In genomic region chr1:159229486-159229885, GRCh38 we compare ENCODE assay signal across 24 cellular contexts. TPM values are rescaled to one million over a fixed set of nuclear protein-coding genes. Genes with fewer than 3 reads are reported as not detected.
DNase-seq lines count a peak whose midpoint lies in the region; ATAC-seq, FAIRE-seq and TF ChIP-seq lines count a peak whose summit lies in the region.
"Had no signal": no experiment of that assay in that cellular context is flagged by ENCODE, and none has a peak within 500 bp of the region (broad histone marks: within the 10 kb centered on the region; RNA-seq: fewer than 3 reads in every experiment).

No MANE protein-coding gene starts in this region.

- TF ChIP-seq EP300 in SK-N-SH (IDR thresholded peaks at IDR 0.05; ENCODE audit: borderline replicate concordance in 1 of 2, low read depth in 1 of 2, low read length in 1 of 2), result no peak

- WGBS in SK-N-SH (ENCODE audit: low lambda C conversion rate), result 29% methylated on average over 5 of the region's 6 CpGs
- 70 to 71% methylated on average over 6 of the region's 6 CpGs for WGBS in lower leg skin, 2 donors

- TF ChIP-seq RAD21 in SK-N-SH (IDR thresholded peaks at IDR 0.05; ENCODE audit: low read length), result no peak

- no peaks in the 10 kb centered on the region; the same call in 1 of the 2 replicates for H3K27me3 ChIP-seq in SK-N-SH (ENCODE audit: insufficient read depth)
- no peaks in the 10 kb centered on the region for H3K27me3 ChIP-seq in keratinocyte (ENCODE audit: control insufficient read depth, extremely low read depth, insufficient read depth, low read length)
- H3K27me3 ChIP-seq: brain microvascular endothelial cell, ovary, upper lobe of right lung had no signal

- H3K9me1 ChIP-seq in keratinocyte (ENCODE audit: control insufficient read depth, extremely low read depth, insufficient read depth, low read length), result no peaks in the 10 kb centered on the region

- H4K20me1 ChIP-seq in SK-N-SH (ENCODE audit: insufficient read depth) (no peaks in the 10 kb centered on the region), keratinocyte (ENCODE audit: control insufficient read depth, extremely low read depth, insufficient read depth, low read length) (no peaks in the 10 kb centered on the region)

- ATAC-seq in HG03097 (IDR thresholded peaks at IDR 0.05; ENCODE audit: low FRiP score, unreplicated experiment) (no peak), HG02623 (IDR thresholded peaks at IDR 0.05; ENCODE audit: unreplicated experiment) (no peak)
- ATAC-seq: activated CD4-positive, CD25-positive, alpha-beta regulatory T cell treated with anti-CD3 and anti-CD28 coated beads, Interleukin-2, amount 50 U/mL, for 24 hours; upper lobe of right lung had no signal

- no peak for TF ChIP-seq POLR2A in lower leg skin (IDR thresholded peaks at IDR 0.05)

- H3K4me2 ChIP-seq in SK-N-SH (peak overlapping the region; percentile 38; the same call in 1 of the 2 replicates), keratinocyte (ENCODE audit: control insufficient read depth, extremely low read depth, insufficient read depth, low read depth, low read length) (peak overlapping the region; percentile 27)

- DNase-seq in AG10803 (ENCODE audit: low read depth) (peak; percentile 15), HT1080 (ENCODE audit: low read depth) (peak; percentile 15), SK-N-SH (peak; percentile 62), keratinocyte (ENCODE audit: low read depth, low spot score) (no peak), lower leg skin (ENCODE audit: low spot score in 2 of 2) (no peak), amniotic stem cell (lab: John Stamatoyannopoulos, UW) (no peak)
- DNase-seq: ACHN; activated naive CD8-positive, alpha-beta T cell treated with anti-CD3 and anti-CD28 coated beads for 36 hours; brain microvascular endothelial cell; CD4-positive, alpha-beta memory T cell; DMS79 treated with DMSO at 0.1 percent for 48 hours; left ventricle myocardium inferior; NCI-H345; ovary; SIG-M5; stimulated activated CD4-positive, alpha-beta T cell treated with anti-CD3 and anti-CD28 coated beads, Interleukin-2, amount 100 ng/mL, for 24 hours; T-helper 9 cell; upper lobe of right lung had no signal

- CTCF ChIA-PET in SK-N-SH (lab: Yijun Ruan, JAX), result interaction anchor here (0.7 to 13.3 kb wide), 8 partner anchors 13 to 569 kb away, joined by 3 to 161 read pairs (median 4); no protein-coding TSS in a partner anchor

- H3K9ac ChIP-seq in SK-N-SH (no peak overlapping the region), keratinocyte (ENCODE audit: control insufficient read depth, extremely low read depth, insufficient read depth, low read length) (no peak overlapping the region)

- H3K4me1 ChIP-seq in SK-N-SH (ENCODE audit: control insufficient read depth in 1 of 2, insufficient read depth in 2 of 2, low read depth in 1 of 2, low read length in 1 of 2), result peaks cover 0 to 13% of the 10 kb centered on the region in 2 experiments; a peak in 2 of 4 replicates
- H3K4me1 ChIP-seq in keratinocyte (ENCODE audit: control insufficient read depth, extremely low read depth, insufficient read depth, low read length), result peaks cover 12% of the 10 kb centered on the region
- H3K4me1 ChIP-seq: left ventricle myocardium inferior, upper lobe of right lung had no signal

- H3K4me3 ChIP-seq in AG10803 (ENCODE audit: low read length) (no peak overlapping the region), SK-N-SH (ENCODE audit: low read depth in 2 of 2, low read length in 1 of 2) (no peak overlapping the region), keratinocyte (ENCODE audit: control insufficient read depth in 2 of 3, extremely low read depth in 1 of 3, insufficient read depth in 2 of 3, low read depth in 1 of 3, low read length in 3 of 3) (no peak overlapping the region), lower leg skin (ENCODE audit: low read depth, poor library complexity, severe bottlenecking) (no peak overlapping the region)
- H3K4me3 ChIP-seq: left ventricle myocardium inferior, ovary, upper lobe of right lung had no signal

- H2AFZ ChIP-seq in SK-N-SH (ENCODE audit: low read depth) (no peak overlapping the region), keratinocyte (ENCODE audit: control insufficient read depth, low read length) (no peak overlapping the region)

- H3K9me2 ChIP-seq in SK-N-SH, result no peaks in the 10 kb centered on the region

- H3K79me2 ChIP-seq in SK-N-SH (ENCODE audit: insufficient read depth) (no peaks in the 10 kb centered on the region), keratinocyte (ENCODE audit: control insufficient read depth, insufficient read depth, low read length) (no peaks in the 10 kb centered on the region)

- intact Hi-C loops in lower leg skin (cut with DNase I; ENCODE audit: low total_unique reads), result no loop called here

- TF ChIP-seq CTCF in AG10803 (conservative IDR thresholded peaks at IDR 0.05; ENCODE audit: low read length) (no peak), SK-N-SH (IDR thresholded peaks at IDR 0.05) (no peak), keratinocyte (optimal IDR thresholded peaks at IDR 0.05 in 1 of 3, IDR thresholded peaks at IDR 0.05 in 1 of 3, conservative IDR thresholded peaks at IDR 0.05 in 1 of 3; ENCODE audit: extremely low read depth in 1 of 3, insufficient read depth in 2 of 3, low read length in 3 of 3) (no peak), lower leg skin (IDR thresholded peaks at IDR 0.05) (no peak)

- no peaks in the 10 kb centered on the region for H3K36me3 ChIP-seq in SK-N-SH (replicated peaks in 1 of 2; ENCODE audit: control insufficient read depth in 1 of 2, insufficient read depth in 2 of 2, low read length in 1 of 2)
- H3K36me3 ChIP-seq in keratinocyte (ENCODE audit: control insufficient read depth in 2 of 2, extremely low read depth in 1 of 2, insufficient read depth in 2 of 2, low read length in 2 of 2), result no peaks in the 10 kb centered on the region
- H3K36me3 ChIP-seq: brain microvascular endothelial cell, left ventricle myocardium inferior, ovary, upper lobe of right lung had no signal

- dilution Hi-C loops in keratinocyte (cut with MboI; ENCODE audit: extremely low pct_ligation_motif_present, low sequenced_read_pairs), result no loop called here

- POLR2A ChIA-PET in SK-N-SH (lab: Yijun Ruan, JAX), result no interaction called here

- H3K9me3 ChIP-seq in SK-N-SH (no peaks in the 10 kb centered on the region), keratinocyte (ENCODE audit: control insufficient read depth, low read depth, low read length) (no peaks in the 10 kb centered on the region)
- H3K9me3 ChIP-seq: left ventricle myocardium inferior, ovary, upper lobe of right lung had no signal

- no peak for FAIRE-seq in keratinocyte (lab: Jason Lieb, UNC)
- FAIRE-seq: GM19239 had no signal

- no peaks in the 10 kb centered on the region for H3F3A ChIP-seq in SK-N-SH (replicated peaks; ENCODE audit: insufficient read depth)

- H3K27ac ChIP-seq in SK-N-SH (ENCODE audit: low read depth in 2 of 2, low read length in 1 of 2) (peak overlapping the region; percentile 21 to 75; a peak in 3 of 4 replicates), keratinocyte (ENCODE audit: control insufficient read depth, insufficient read depth, low read length) (no peak overlapping the region)
- H3K27ac ChIP-seq: brain microvascular endothelial cell, left ventricle myocardium inferior, ovary, upper lobe of right lung had no signal

TF ChIP-seq in SK-N-SH, 30 proteins besides CTCF, POLR2A, EP300 and RAD21 (continues in another document):
- TF ChIP-seq NRF1 (IDR thresholded peaks at IDR 0.05; ENCODE audit: low read depth, low read length) (no peak), FOSL2 (IDR thresholded peaks at IDR 0.05; ENCODE audit: borderline replicate concordance, low read depth) (no peak)

RNA-seq across cellular contexts. Expression of gene ACKR1, which starts 24.8 kb away (rescaled TPM):
- not detected in 2 replicates for total RNA-seq in HT1080 (2014; rRNA removed; shearing (Covaris generic))
- 0.09 TPM in 1 of 2 replicates, not detected in the other for polyA plus RNA-seq in HT1080 (2015; cell fraction: cytosol; rRNA removed)
- 0.07 TPM in 1 of 2 replicates, not detected in the other for polyA plus RNA-seq in HT1080 (2015; cell fraction: nucleus; rRNA removed)
- polyA plus RNA-seq in SK-N-SH (2012; rRNA removed), result 0.02 TPM in 1 of 2 replicates, not detected in the other
- 0.05 TPM in 1 of 2 replicates, not detected in the other for polyA plus RNA-seq in SK-N-SH (2012; cell fraction: cytosol; rRNA removed)
- polyA plus RNA-seq in SK-N-SH (2012; cell fraction: nucleus; rRNA removed), result 0.06 and 0.18 TPM in 2 replicates
- not detected in 3 replicates for polyA plus RNA-seq in keratinocyte
- not detected for polyA plus RNA-seq in keratinocyte (2011; ENCODE audit: low read depth)
- polyA plus RNA-seq in keratinocyte (2011; cell fraction: cytosol; rRNA removed), result not detected in 2 replicates
- not detected in 2 replicates for polyA plus RNA-seq in keratinocyte (2011; cell fraction: nucleus; rRNA removed)
- not detected in 2 replicates for polyA plus RNA-seq in keratinocyte (2012; ENCODE audit: low replicate concordance)
- not detected in 3 replicates for polyA minus RNA-seq in keratinocyte
- not detected for polyA minus RNA-seq in keratinocyte (2011; cell fraction: cytosol; rRNA and poly(A)+ RNA removed)
- not detected in 2 replicates for polyA minus RNA-seq in keratinocyte (2011; cell fraction: nucleus; rRNA and poly(A)+ RNA removed)
- total RNA-seq in lower leg skin, result 100 to 1,000 TPM in 1 of 4 donors, 10 to 100 TPM in 3; 17.4 to 104 (median 46.9) TPM
- total RNA-seq: activated naive CD8-positive, alpha-beta T cell treated with anti-CD3 and anti-CD28 coated beads for 36 hours; CD4-positive, alpha-beta memory T cell; dermis microvascular lymphatic vessel endothelial cell; epithelial cell of proximal tubule had no signal
- polyA plus RNA-seq: CD4-positive, alpha-beta memory T cell had no signal

RNA-seq across cellular contexts. Expression of gene CADM3, which starts 58.1 kb away (rescaled TPM):
- total RNA-seq in HT1080 (2014; rRNA removed; shearing (Covaris generic)), result 1.1 and 2.3 TPM in 2 replicates
- polyA plus RNA-seq in HT1080 (2015; cell fraction: cytosol; rRNA removed), result 0.17 and 0.36 TPM in 2 replicates
- polyA plus RNA-seq in HT1080 (2015; cell fraction: nucleus; rRNA removed), result 0.12 and 0.41 TPM in 2 replicates
- polyA plus RNA-seq in SK-N-SH (2012; rRNA removed) (0.78 and 0.94 TPM in 2 replicates), keratinocyte (0.03 TPM in 1 of 3 replicates, not detected in the others)
- polyA plus RNA-seq in SK-N-SH (2012; cell fraction: cytosol; rRNA removed), result 0.41 and 0.75 TPM in 2 replicates
- polyA plus RNA-seq in SK-N-SH (2012; cell fraction: nucleus; rRNA removed), result 0.49 and 0.56 TPM in 2 replicates
- polyA plus RNA-seq in keratinocyte (2011; ENCODE audit: low read depth), result not detected
- 0.13 and 0.14 TPM in 2 replicates for polyA plus RNA-seq in keratinocyte (2011; cell fraction: cytosol; rRNA removed)
- polyA plus RNA-seq in keratinocyte (2011; cell fraction: nucleus; rRNA removed), result 0.13 TPM in 1 of 2 replicates, not detected in the other
- polyA plus RNA-seq in keratinocyte (2012; ENCODE audit: low replicate concordance), result not detected in 2 replicates
- 0.10 TPM in 1 of 3 replicates, not detected in the others for polyA minus RNA-seq in keratinocyte
- not detected for polyA minus RNA-seq in keratinocyte (2011; cell fraction: cytosol; rRNA and poly(A)+ RNA removed)
- not detected in 2 replicates for polyA minus RNA-seq in keratinocyte (2011; cell fraction: nucleus; rRNA and poly(A)+ RNA removed)
- 10 to 100 TPM in 1 of 4 donors, 1 to 10 TPM in 3; 2.6 to 11.0 (median 6.6) TPM for total RNA-seq in lower leg skin
- total RNA-seq: activated naive CD8-positive, alpha-beta T cell treated with anti-CD3 and anti-CD28 coated beads for 36 hours; CD4-positive, alpha-beta memory T cell; dermis microvascular lymphatic vessel endothelial cell; epithelial cell of proximal tubule had no signal
- polyA plus RNA-seq: CD4-positive, alpha-beta memory T cell had no signal

Comparison
In these comparisons a context has a peak if more than half of its experiments do, and no peak if none do; other contexts are left out.
1. DNase-seq: peak in AG10803 (single experiment), HT1080 (single experiment) and SK-N-SH (single experiment); none in keratinocyte (single experiment), lower leg skin (0 of 2) and amniotic stem cell (single experiment).
2. RNA of gene ACKR1, which starts 24.8 kb away (total RNA-seq): 17.4 to 104 TPM in lower leg skin; not detected in HT1080; every median in the first group is over 10 times any median in the second.